19 cellular contexts compared by ENCODE assay signal in genomic region chr4:7648813-7649395, GRCh38.
A peak's percentile ranks its signal among the peaks of the same experiment; 100 is the strongest.
DNase-seq lines count a peak whose midpoint lies in the region; ATAC-seq, FAIRE-seq and TF ChIP-seq lines count a peak whose summit lies in the region.
"Had no signal": no experiment of that assay in that cellular context is flagged by ENCODE, and none has a peak within 500 bp of the region (broad histone marks: within the 10 kb centered on the region; RNA-seq: fewer than 3 reads in every experiment).

No MANE protein-coding gene starts in this region.

- TF ChIP-seq POLR2A in K562 (conservative IDR thresholded peaks at IDR 0.05): no peak

- POLR2A ChIA-PET in K562 (lab: Yijun Ruan, JAX): interaction anchor here (0.7 kb wide), 1 partner anchor 358 kb away, joined by 3 read pairs; no protein-coding TSS in a partner anchor

- intact Hi-C loops in K562 (cut with micrococcal nuclease): no loop called here

- no peak for TF ChIP-seq CTCF in HL-60 (IDR thresholded peaks at IDR 0.05; ENCODE audit: insufficient read depth, low read length)
- no peak for TF ChIP-seq CTCF in K562 (IDR thresholded peaks at IDR 0.05 in 2 of 3, conservative IDR thresholded peaks at IDR 0.05 in 1 of 3; ENCODE audit: insufficient read depth in 2 of 3, low read depth in 1 of 3, low read length in 3 of 3)

- H3K4me3 ChIP-seq in BLaER1 treated with 17β-estradiol and CSF1 and Interleukin-3, amounts not matched to agents 10 nM and 100 nM: peak overlapping the region in 5 of 10 experiments; percentile 10 to 26 (median 19); a peak in 6 of 20 replicates
- H3K4me3 ChIP-seq in HL-60 (replicated peaks; ENCODE audit: insufficient read depth, low read length) (no peak overlapping the region), K562 (no peak overlapping the region)
- H3K4me3 ChIP-seq: hepatocyte, mucosa of descending colon, skin epidermis had no signal

- H3K4me3 Mint-ChIP-seq in natural killer cell treated with Interleukin-12 subunit alpha and Interleukin-12 subunit beta and Interleukin-15 and Interleukin-18, amount 100 ng/mL, for 72 hours: peak overlapping the region; percentile 90
- H3K4me3 Mint-ChIP-seq: B cell; stimulated activated memory B cell treated with anti-CD40 and anti-IgM and Interleukin-4, amounts not matched to agents 10 μg/mL and 1 μg/mL and 100 μg/mL, for 72 hours had no signal

- CTCF ChIA-PET in K562 (lab: Yijun Ruan, JAX; ENCODE audit: low intra/inter-chr PET ratio): no interaction called here

- peaks cover 34 to 50% (median 42%) of the 10 kb centered on the region in 11 experiments for H3K9me3 ChIP-seq in BLaER1 treated with 17β-estradiol and CSF1 and Interleukin-3, amounts not matched to agents 10 nM and 100 nM (replicated peaks in 1 of 11)
- no peaks in the 10 kb centered on the region; the same call in 1 of the 2 replicates for H3K9me3 ChIP-seq in K562 (replicated peaks; ENCODE audit: control insufficient read depth, insufficient read depth, low read depth, low read length)
- H3K9me3 ChIP-seq: mucosa of descending colon had no signal

- H3K27me3 ChIP-seq in BLaER1 treated with 17β-estradiol and CSF1 and Interleukin-3, amounts not matched to agents 10 nM and 100 nM: peaks cover 0 to 11% (median 0%) of the 10 kb centered on the region in 11 experiments; a peak in 5 of 22 replicates
- no peaks in the 10 kb centered on the region for H3K27me3 ChIP-seq in HL-60 (ENCODE audit: insufficient read depth, poor library complexity, severe bottlenecking)
- H3K27me3 ChIP-seq in K562 (ENCODE audit: control insufficient read depth in 2 of 2, insufficient read depth in 2 of 2, low read length in 2 of 2): peaks cover 0 to 21% of the 10 kb centered on the region in 2 experiments; a peak in 2 of 5 replicates
- H3K27me3 ChIP-seq: hepatocyte had no signal

- peak overlapping the region in 9 of 11 experiments; percentile 11 to 68 (median 48); a peak in 13 of 22 replicates for H3K9ac ChIP-seq in BLaER1 treated with 17β-estradiol and CSF1 and Interleukin-3, amounts not matched to agents 10 nM and 100 nM
- H3K9ac ChIP-seq in K562 (ENCODE audit: insufficient read depth in 1 of 2, low read depth in 2 of 2, low read length in 2 of 2): no peak overlapping the region
- H3K9ac ChIP-seq: parathyroid adenoma had no signal

- peak overlapping the region; percentile 63 to 99 (median 92) for H3K4me2 ChIP-seq in BLaER1 treated with 17β-estradiol and CSF1 and Interleukin-3, amounts not matched to agents 10 nM and 100 nM
- H3K4me2 ChIP-seq in K562 (ENCODE audit: insufficient read depth, low read length): no peak overlapping the region
- H3K4me2 ChIP-seq: hepatocyte had no signal

- ATAC-seq in K562: no peak
- ATAC-seq in natural killer cell treated with Interleukin-12 subunit alpha and Interleukin-12 subunit beta and Interleukin-15 and Interleukin-18, amount 100 ng/mL, for 72 hours: no peak
- no peak for ATAC-seq in GM21526 (IDR thresholded peaks at IDR 0.05; ENCODE audit: low FRiP score, unreplicated experiment)
- no peak for ATAC-seq in HG03025 (IDR thresholded peaks at IDR 0.05; ENCODE audit: low FRiP score, unreplicated experiment)
- ATAC-seq: Right ventricle myocardium inferior; stimulated activated memory B cell treated with anti-CD40 and anti-IgM and Interleukin-4, amounts not matched to agents 10 μg/mL and 1 μg/mL and 100 μg/mL, for 72 hours had no signal

- H3K27ac Mint-ChIP-seq in natural killer cell treated with Interleukin-12 subunit alpha and Interleukin-12 subunit beta and Interleukin-15 and Interleukin-18, amount 100 ng/mL, for 72 hours: peak overlapping the region; percentile 90 to 98
- H3K27ac Mint-ChIP-seq: B cell; stimulated activated memory B cell treated with anti-CD40 and anti-IgM and Interleukin-4, amounts not matched to agents 10 μg/mL and 1 μg/mL and 100 μg/mL, for 72 hours had no signal

- no peak for TF ChIP-seq EP300 in K562 (IDR thresholded peaks at IDR 0.05; ENCODE audit: low read length)

- peaks cover 78 to 84% (median 82%) of the 10 kb centered on the region in 10 experiments for H3K4me1 ChIP-seq in BLaER1 treated with 17β-estradiol and CSF1 and Interleukin-3, amounts not matched to agents 10 nM and 100 nM
- peaks cover 3% of the 10 kb centered on the region in 2 experiments; a peak in 1 of 5 replicates for H3K4me1 ChIP-seq in K562 (replicated peaks in 1 of 2; ENCODE audit: control insufficient read depth in 2 of 2, insufficient read depth in 2 of 2, low read length in 2 of 2)
- H3K4me1 ChIP-seq: parathyroid adenoma had no signal

- DNase-seq in HL-60 (ENCODE audit: low read depth in 1 of 2, low spot score in 1 of 2) (no peak), K562 (ENCODE audit: extremely low read depth in 1 of 4, low spot score in 3 of 4) (no peak), SHP77 treated with DMSO at 0.1 percent for 48 hours (lab: John Stamatoyannopoulos, UW) (no peak)
- no peak for DNase-seq in natural killer cell treated with Interleukin-12 subunit alpha and Interleukin-12 subunit beta and Interleukin-15 and Interleukin-18, amount 100 ng/mL, for 72 hours (ENCODE audit: low spot score)
- DNase-seq: DMS53, Karpas-422, kidney glomerular epithelial cell, NCI-H1417, NCI-H2171 had no signal

- no TSS peak for BruUV-seq in K562 (replicated peaks; lab: Mats Ljungman, UMichigan)

- no peak for TF ChIP-seq RAD21 in K562 (CRISPR knock-in tag; conservative IDR thresholded peaks at IDR 0.05 in 1 of 2, IDR thresholded peaks at IDR 0.05 in 1 of 2)

- peaks cover 0 to 23% (median 0%) of the 10 kb centered on the region in 11 experiments; a peak in 5 of 22 replicates for H4K20me1 ChIP-seq in BLaER1 treated with 17β-estradiol and CSF1 and Interleukin-3, amounts not matched to agents 10 nM and 100 nM
- H4K20me1 ChIP-seq in K562 (replicated peaks; ENCODE audit: control insufficient read depth, insufficient read depth, low read length): 0 out of 2 replicates have a peak, but pooled peaks cover 5% of the 10 kb centered on the region

- H3K79me2 ChIP-seq in K562 (ENCODE audit: control insufficient read depth, insufficient read depth, low read length): no peaks in the 10 kb centered on the region
- H3K79me2 ChIP-seq: hepatocyte, parathyroid adenoma had no signal

- H3K27me3 Mint-ChIP-seq in natural killer cell treated with Interleukin-12 subunit alpha and Interleukin-12 subunit beta and Interleukin-15 and Interleukin-18, amount 100 ng/mL, for 72 hours: no peaks in the 10 kb centered on the region

- H3K9me3 Mint-ChIP-seq in natural killer cell treated with Interleukin-12 subunit alpha and Interleukin-12 subunit beta and Interleukin-15 and Interleukin-18, amount 100 ng/mL, for 72 hours: peaks cover 3% of the 10 kb centered on the region
- H3K9me3 Mint-ChIP-seq: stimulated activated memory B cell treated with anti-CD40 and anti-IgM and Interleukin-4, amounts not matched to agents 10 μg/mL and 1 μg/mL and 100 μg/mL, for 72 hours had no signal

- in situ Hi-C loops in K562 (cut with MboI): no loop called here

- peaks cover 0 to 25% (median 8%) of the 10 kb centered on the region in 11 experiments; a peak in 9 of 22 replicates for H3K36me3 ChIP-seq in BLaER1 treated with 17β-estradiol and CSF1 and Interleukin-3, amounts not matched to agents 10 nM and 100 nM
- H3K36me3 ChIP-seq in K562 (ENCODE audit: control insufficient read depth, insufficient read depth, low read length): no peaks in the 10 kb centered on the region

- H3K27ac ChIP-seq in BLaER1 treated with 17β-estradiol and CSF1 and Interleukin-3, amounts not matched to agents 10 nM and 100 nM: peak overlapping the region; percentile 64 to 86 (median 77)
- H3K27ac ChIP-seq in HL-60 (replicated peaks) (peak overlapping the region; percentile 53), K562 (ENCODE audit: extremely low read depth, low read depth, low read length) (no peak overlapping the region)
- H3K27ac ChIP-seq: hepatocyte, parathyroid adenoma had no signal

- H2AFZ ChIP-seq in K562 (ENCODE audit: low read depth, low read length): no peak overlapping the region
- H2AFZ ChIP-seq: hepatocyte, parathyroid adenoma had no signal

- peaks cover 75 to 79% of the 10 kb centered on the region in 2 donors for H3K4me1 Mint-ChIP-seq in natural killer cell treated with Interleukin-12 subunit alpha and Interleukin-12 subunit beta and Interleukin-15 and Interleukin-18, amount 100 ng/mL, for 72 hours (ENCODE audit: low read depth in 2 of 2)

- FAIRE-seq in K562 (lab: Jason Lieb, UNC): no peak

- WGBS in K562 (ENCODE audit: insufficient coverage, low coverage, missing lambda C conversion rate): 28% methylated on average over 13 of the region's 14 CpGs

- H3K36me3 Mint-ChIP-seq in natural killer cell treated with Interleukin-12 subunit alpha and Interleukin-12 subunit beta and Interleukin-15 and Interleukin-18, amount 100 ng/mL, for 72 hours: peaks cover 22% of the 10 kb centered on the region
- H3K36me3 Mint-ChIP-seq: stimulated activated memory B cell treated with anti-CD40 and anti-IgM and Interleukin-4, amounts not matched to agents 10 μg/mL and 1 μg/mL and 100 μg/mL, for 72 hours had no signal

- no peaks in the 10 kb centered on the region for H3K9me1 ChIP-seq in K562 (ENCODE audit: control insufficient read depth, insufficient read depth, low read length)

TF ChIP-seq in K562, 482 proteins besides CTCF, POLR2A, EP300 and RAD21:
- no peak for TF ChIP-seq RNF219 (CRISPR knock-in tag; IDR thresholded peaks at IDR 0.05)
- TF ChIP-seq RBFOX2 (IDR thresholded peaks at IDR 0.05; ENCODE audit: low read depth, low read length): 0 out of 2 replicates have a peak, but pooled peaks have one; percentile 15

Comparison
In these comparisons a context has a peak if more than half of its experiments do, and no peak if none do; other contexts are left out.
1. H3K9ac ChIP-seq: peak in BLaER1 treated with 17β-estradiol and CSF1 and Interleukin-3, amounts not matched to agents 10 nM and 100 nM (9 of 11); none in K562 (0 of 2).